In the genomic region with DNA sequence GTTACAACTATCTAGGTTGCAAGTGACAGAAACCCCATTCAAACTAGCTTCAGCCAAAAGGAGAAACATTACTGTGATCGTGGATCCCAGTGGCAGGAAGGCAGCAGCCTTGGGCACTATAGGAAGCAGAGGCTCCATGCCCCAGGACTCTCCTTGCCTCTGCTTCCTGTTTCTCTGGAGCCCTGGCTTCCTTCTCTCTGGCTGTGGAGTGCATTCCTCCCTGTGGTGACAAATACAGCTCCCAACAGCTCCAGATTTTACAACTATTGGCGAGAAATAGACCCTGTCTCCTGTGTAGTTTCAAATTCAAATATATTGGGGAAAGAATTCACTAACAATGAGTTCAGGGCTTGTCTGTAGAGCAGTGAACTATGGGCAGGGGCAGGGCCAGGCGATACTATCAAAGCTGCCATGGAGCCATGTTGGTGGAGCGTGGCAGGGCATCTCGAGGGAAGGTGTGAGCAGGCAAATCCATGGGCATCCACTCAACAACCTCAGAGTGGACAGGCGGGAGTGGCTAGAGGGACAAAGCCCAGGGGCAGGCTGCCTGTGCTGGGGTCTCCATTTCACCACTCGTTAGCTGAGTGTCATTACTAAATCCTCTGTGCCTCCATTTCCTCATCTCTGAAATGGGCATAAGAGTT, we compare ENCODE assay signal across 17 cellular contexts.
A peak's percentile ranks its signal among the peaks of the same experiment; 100 is the strongest.
DNase-seq lines count a peak whose midpoint lies in the region; ATAC-seq, FAIRE-seq and TF ChIP-seq lines count a peak whose summit lies in the region.
"Had no signal": no experiment of that assay in that cellular context is flagged by ENCODE, and none has a peak within 500 bp of the region (broad histone marks: within the 10 kb centered on the region; RNA-seq: fewer than 3 reads in every experiment).

No MANE protein-coding gene starts in this region.

- no peak overlapping the region; the same call in 1 of the 2 replicates for H3K4me2 ChIP-seq in HepG2 (ENCODE audit: low read depth, low read length)

- CTCF ChIA-PET in HepG2 (lab: Yijun Ruan, JAX; ENCODE audit: low intra/inter-chr PET ratio, low total read pairs) = no interaction called here

- H3K4me1 ChIP-seq in HepG2 (ENCODE audit: insufficient read depth, low read length) = peaks cover 8% of the 10 kb centered on the region; the same call in 1 of the 2 replicates
- peaks cover 0 to 20% (median 6%) of the 10 kb centered on the region in 4 donors for H3K4me1 ChIP-seq in right lobe of liver
- peaks cover 22% of the 10 kb centered on the region for H3K4me1 ChIP-seq in mesodermal cell (ENCODE audit: control insufficient read depth, insufficient read depth, low read length, poor library complexity, severe bottlenecking)

- H3K9me3 ChIP-seq in HepG2 (ENCODE audit: low read length) = no peaks in the 10 kb centered on the region
- H3K9me3 ChIP-seq in right lobe of liver = no peaks in the 10 kb centered on the region
- no peaks in the 10 kb centered on the region for H3K9me3 ChIP-seq in mesodermal cell (ENCODE audit: control insufficient read depth, low read length)
- H3K9me3 ChIP-seq: SJCRH30 had no signal

- H3K9ac ChIP-seq in HepG2 (ENCODE audit: insufficient read depth, low read depth, low read length) = no peak overlapping the region

- TF ChIP-seq CTCF in HepG2 (CRISPR knock-in tag; IDR thresholded peaks at IDR 0.05) = no peak
- no peak for TF ChIP-seq CTCF in right lobe of liver (IDR thresholded peaks at IDR 0.05)
- TF ChIP-seq CTCF in coronary artery (IDR thresholded peaks at IDR 0.05) = no peak

- POLR2A ChIA-PET in HepG2 (lab: Yijun Ruan, JAX) = no interaction called here

- no peaks in the 10 kb centered on the region for H3K36me3 ChIP-seq in HepG2 (replicated peaks in 1 of 2; ENCODE audit: control insufficient read depth in 1 of 2, insufficient read depth in 2 of 2, low read length in 2 of 2)
- no peaks in the 10 kb centered on the region for H3K36me3 ChIP-seq in right lobe of liver
- H3K36me3 ChIP-seq in mesodermal cell (ENCODE audit: control insufficient read depth, insufficient read depth, low read length) = no peaks in the 10 kb centered on the region
- H3K36me3 ChIP-seq: SJCRH30 had no signal

- TF ChIP-seq EP300 in HepG2 (IDR thresholded peaks at IDR 0.05; ENCODE audit: low read depth in 2 of 2, low read length in 2 of 2) (no peak), HepG2 (CRISPR knock-in tag; IDR thresholded peaks at IDR 0.05; ENCODE audit: borderline replicate concordance) (no peak)

- H3K79me2 ChIP-seq in HepG2 (ENCODE audit: insufficient read depth, low read length) = no peaks in the 10 kb centered on the region

- H3K27me3 ChIP-seq in HepG2 (ENCODE audit: control insufficient read depth in 1 of 2, insufficient read depth in 2 of 2, low read length in 2 of 2) (peaks cover 0 to 16% of the 10 kb centered on the region in 2 experiments; a peak in 3 of 5 replicates), right lobe of liver (no peaks in the 10 kb centered on the region)
- H3K27me3 ChIP-seq: SJCRH30 had no signal

- intact Hi-C loops in HepG2 (cut with micrococcal nuclease; ENCODE audit: unreplicated experiment) = loop anchor here (10.0 kb wide), 2 partner anchors 150 to 550 kb away; a partner anchor contains a TSS
- intact Hi-C loops in right lobe of liver (cut with DNase I) = no loop called here
- intact Hi-C loops in left ventricle myocardium superior (cut with micrococcal nuclease) = no loop called here

- H3K4me3 ChIP-seq in HepG2 (replicated peaks in 1 of 3; ENCODE audit: insufficient read depth in 1 of 3, low read depth in 2 of 3, low read length in 3 of 3) (no peak overlapping the region), right lobe of liver (no peak overlapping the region), coronary artery (no peak overlapping the region), mesodermal cell (ENCODE audit: extremely low read depth, insufficient read depth, low read length, poor library complexity, severe bottlenecking) (no peak overlapping the region)
- H3K4me3 ChIP-seq: SJCRH30 had no signal

- no peak for TF ChIP-seq POLR2A in HepG2 (IDR thresholded peaks at IDR 0.05; ENCODE audit: insufficient read depth in 1 of 2, low read depth in 2 of 2, low read length in 2 of 2)
- no peak for TF ChIP-seq POLR2A in right lobe of liver (IDR thresholded peaks at IDR 0.05)

- no peak for ATAC-seq in HepG2
- no peak for ATAC-seq in right lobe of liver
- ATAC-seq in GM21528 (IDR thresholded peaks at IDR 0.05; ENCODE audit: low FRiP score, unreplicated experiment) = no peak
- ATAC-seq in left ventricle myocardium superior = no peak

- H4K20me1 ChIP-seq in HepG2 (ENCODE audit: insufficient read depth, low read length) = no peaks in the 10 kb centered on the region

- 51% methylated on average over 7 of the region's 7 CpGs for WGBS in HepG2 (ENCODE audit: low lambda C conversion rate)
- WGBS in right lobe of liver (ENCODE audit: insufficient coverage, low coverage, low lambda C conversion rate, missing lambda C conversion rate) = 83% methylated on average over 5 of the region's 7 CpGs
- WGBS in mesodermal cell (ENCODE audit: insufficient coverage in 2 of 2), 2 experiments = 100% methylated on average over 2 of the region's 7 CpGs

- in situ Hi-C loops in HepG2 (cut with HindIII; ENCODE audit: extremely low pct_ligation_motif_present, low pct_unique_long_range_greater_than_20kb) = no loop called here

- DNase-seq in HepG2 (ENCODE audit: low spot score) (no peak), right lobe of liver (no peak), coronary artery (ENCODE audit: low spot score) (peak; percentile 52), activated T-cell treated with anti-CD3 and anti-CD28 coated beads for 4 hours (no peak), left ventricle myocardium superior (no peak)
- DNase-seq in activated CD4-positive, alpha-beta T cell treated with anti-CD3 and anti-CD28 coated beads, Interleukin-2, amount 50 U/mL, for 48 hours = no peak
- DNase-seq: H7, IMR-90, Karpas-422, NCI-H1436, NCI-H2029, NCI-H2171, NCI-H446 treated with DMSO at 0.1 percent for 48 hours, NCI-H748 treated with DMSO at 0.1 percent for 48 hours, SJCRH30 had no signal

- BruUV-seq in HepG2 (replicated peaks; lab: Mats Ljungman, UMichigan) = no TSS peak

- H2AFZ ChIP-seq in HepG2 (ENCODE audit: low read length) = no peak overlapping the region

- H3K27ac ChIP-seq in HepG2 (ENCODE audit: extremely low read length, insufficient read depth, low read length) = no peak overlapping the region
- H3K27ac ChIP-seq in right lobe of liver = no peak overlapping the region
- peak overlapping the region in 1 of 2 donors; percentile 8 for H3K27ac ChIP-seq in coronary artery
- H3K27ac ChIP-seq in mesodermal cell (ENCODE audit: low read depth, low read length, severe bottlenecking) = peak overlapping the region; percentile 57
- H3K27ac ChIP-seq: SJCRH30 had no signal

- no peak for TF ChIP-seq RAD21 in HepG2 (CRISPR knock-in tag; IDR thresholded peaks at IDR 0.05)

- no peak for FAIRE-seq in HepG2 (lab: Jason Lieb, UNC)

TF ChIP-seq in HepG2, 621 proteins besides CTCF, POLR2A, EP300 and RAD21:
- no peak for TF ChIP-seq ZNF614 (CRISPR knock-in tag; IDR thresholded peaks at IDR 0.05; ENCODE audit: borderline replicate concordance)
- TF ChIP-seq ZNF629 (CRISPR knock-in tag; conservative IDR thresholded peaks at IDR 0.05) = peak; percentile 48; the same call in 1 of the 2 replicates
